In the genomic region with DNA sequence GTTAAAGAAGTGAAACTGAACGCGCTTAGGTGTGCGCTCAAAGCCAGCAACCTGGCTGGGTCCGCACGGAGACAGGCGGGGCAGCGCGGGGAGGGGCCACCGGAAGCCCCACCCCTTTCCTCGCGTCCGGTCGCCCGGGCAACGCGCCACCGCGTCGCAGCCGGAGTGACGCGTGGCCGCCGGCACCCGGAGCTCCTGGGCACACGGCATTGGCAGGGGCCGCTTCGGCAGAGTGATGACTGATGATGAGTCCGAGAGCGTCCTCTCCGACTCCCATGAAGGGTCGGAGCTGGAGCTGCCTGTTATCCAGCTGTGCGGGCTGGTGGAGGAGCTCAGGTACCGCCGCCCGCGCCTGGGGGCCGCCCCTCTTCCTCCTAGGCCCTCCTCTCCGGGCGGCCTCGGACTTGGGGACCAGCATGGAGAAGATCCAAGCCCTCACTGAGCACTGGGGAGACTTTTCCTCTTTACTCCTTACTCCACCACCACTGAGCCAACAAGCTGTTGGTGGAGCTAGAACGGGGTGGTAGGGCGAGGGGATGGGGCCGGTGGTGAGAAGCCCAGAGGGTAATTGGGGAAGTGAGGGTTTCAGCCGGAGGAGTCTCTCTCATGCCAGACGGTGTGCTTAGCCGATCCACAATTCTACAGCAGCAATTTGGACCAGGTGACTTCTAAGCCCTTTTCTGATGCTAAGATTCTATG, we compare ENCODE assay signal across 7 cellular contexts. TPM values are rescaled to one million over a fixed set of nuclear protein-coding genes. Genes with fewer than 3 reads are reported as not detected.
DNase-seq lines count a peak whose midpoint lies in the region; ATAC-seq and TF ChIP-seq lines count a peak whose summit lies in the region.

No MANE protein-coding gene starts in this region.

- H3K4me3 ChIP-seq in astrocyte of the spinal cord (ENCODE audit: low read depth, low read length) (peak overlapping the region; percentile 66), iPS-11a (ENCODE audit: low read depth, low read length) (peak overlapping the region; percentile 76), gastrocnemius medialis (peak overlapping the region; percentile 73 to 89 (median 76))

- H3K27me3 ChIP-seq in gastrocnemius medialis = no peaks in the 10 kb centered on the region

- intact Hi-C loops in gastrocnemius medialis (cut with DNase I; ENCODE audit: low total_unique reads) = loop anchor here (2.0 to 5.0 kb wide), 3 partner anchors 51 to 223 kb away; a partner anchor contains a TSS

- peak; percentile 88 for ATAC-seq in HG02642 (IDR thresholded peaks at IDR 0.05; ENCODE audit: poor library complexity, unreplicated experiment)
- peak; percentile 96 to 98 for ATAC-seq in gastrocnemius medialis

- H3K4me1 ChIP-seq in gastrocnemius medialis = peaks cover 0 to 10% of the 10 kb centered on the region in 2 donors

- TF ChIP-seq CTCF in astrocyte of the spinal cord (IDR thresholded peaks at IDR 0.05; ENCODE audit: low read depth, low read length) (no peak), gastrocnemius medialis (IDR thresholded peaks at IDR 0.05 in 4 of 5, conservative IDR thresholded peaks at IDR 0.05 in 1 of 5) (peak in 1 of 5 experiments; percentile 8)

- H3K27ac ChIP-seq in gastrocnemius medialis = peak overlapping the region; percentile 63 to 77 (median 73)

- no peaks in the 10 kb centered on the region for H3K36me3 ChIP-seq in gastrocnemius medialis

- in situ Hi-C loops in astrocyte of the spinal cord (cut with HindIII; ENCODE audit: low sequenced_read_pairs) (no loop called here), gastrocnemius medialis (cut with MboI; ENCODE audit: low sequenced_read_pairs in 4 of 4) (loop anchor here in 1 of 4 donors (25.0 kb wide), 1 partner anchor 387 kb away; a partner anchor contains a TSS)

- peak; percentile 47 for TF ChIP-seq POLR2A in GM15510 (IDR thresholded peaks at IDR 0.05; ENCODE audit: borderline replicate concordance, extremely low read depth, insufficient read length)
- peak in 1 of 2 donors; percentile 22 for TF ChIP-seq POLR2A in gastrocnemius medialis (IDR thresholded peaks at IDR 0.05)

- DNase-seq in NCI-H1105 treated with DMSO at 0.1 percent for 48 hours (lab: John Stamatoyannopoulos, UW) = peak; percentile 62
- DNase-seq in T1000 (lab: John Stamatoyannopoulos, UW) = peak; percentile 78
- DNase-seq in astrocyte of the spinal cord (ENCODE audit: low read depth, low spot score) = peak; percentile 62
- peak; percentile 51 to 76 for DNase-seq in gastrocnemius medialis

- H3K9me3 ChIP-seq in gastrocnemius medialis = no peaks in the 10 kb centered on the region

RNA-seq across cellular contexts. Expression of a gene that starts 44.9 kb away (rescaled TPM):
- total RNA-seq in gastrocnemius medialis = not detected

RNA-seq across cellular contexts. Expression of a gene that starts 52.0 kb away (rescaled TPM):
- total RNA-seq in gastrocnemius medialis = 10 to 100 TPM; 14.0 to 29.5 (median 20.4) TPM

Comparison
In these comparisons a context has a peak if more than half of its experiments do, and no peak if none do; other contexts are left out.
1. Peak in every context shown above with its lines: DNase-seq, ATAC-seq, H3K4me3 ChIP-seq and H3K27ac ChIP-seq.